In genomic region chr17:55746466-55746865, GRCh38 we compare ENCODE assay signal across 2 cellular contexts.
TF ChIP-seq lines count a peak whose summit lies in the region.

No MANE protein-coding gene starts in this region.

TF ChIP-seq in K562, 482 proteins besides CTCF, POLR2A, EP300 and RAD21:
- TF ChIP-seq ATF3 (IDR thresholded peaks at IDR 0.05) = peak; percentile 49; the same call in 1 of the 2 replicates
- TF ChIP-seq ATF3 (CRISPR knock-in tag; conservative IDR thresholded peaks at IDR 0.05) = no peak
- TF ChIP-seq HNRNPH1 (optimal IDR thresholded peaks at IDR 0.05; ENCODE audit: low read depth, low read length) = no peak
- TF ChIP-seq U2AF2 (optimal IDR thresholded peaks at IDR 0.05; ENCODE audit: low read depth, low read length) = no peak
- peak; percentile 59; the same call in 1 of the 2 replicates for TF ChIP-seq CEBPB (tag; IDR thresholded peaks at IDR 0.05)
- TF ChIP-seq ZBTB8A (IDR thresholded peaks at IDR 0.05; ENCODE audit: partially characterized antibody) = no peak
- TF ChIP-seq YBX1 (IDR thresholded peaks at IDR 0.05) = no peak
- TF ChIP-seq CBX8 (IDR thresholded peaks at IDR 0.05; ENCODE audit: borderline replicate concordance, extremely low read depth, low read depth, low read length, poor library complexity, severe bottlenecking) = no peak
- no peak for TF ChIP-seq OTX1 (CRISPR knock-in tag; IDR thresholded peaks at IDR 0.05)
- no peak for TF ChIP-seq CCNT2 (IDR thresholded peaks at IDR 0.05; ENCODE audit: borderline replicate concordance, extremely low read depth, insufficient read length, low read depth, low read length)
- TF ChIP-seq, protein P1, sequence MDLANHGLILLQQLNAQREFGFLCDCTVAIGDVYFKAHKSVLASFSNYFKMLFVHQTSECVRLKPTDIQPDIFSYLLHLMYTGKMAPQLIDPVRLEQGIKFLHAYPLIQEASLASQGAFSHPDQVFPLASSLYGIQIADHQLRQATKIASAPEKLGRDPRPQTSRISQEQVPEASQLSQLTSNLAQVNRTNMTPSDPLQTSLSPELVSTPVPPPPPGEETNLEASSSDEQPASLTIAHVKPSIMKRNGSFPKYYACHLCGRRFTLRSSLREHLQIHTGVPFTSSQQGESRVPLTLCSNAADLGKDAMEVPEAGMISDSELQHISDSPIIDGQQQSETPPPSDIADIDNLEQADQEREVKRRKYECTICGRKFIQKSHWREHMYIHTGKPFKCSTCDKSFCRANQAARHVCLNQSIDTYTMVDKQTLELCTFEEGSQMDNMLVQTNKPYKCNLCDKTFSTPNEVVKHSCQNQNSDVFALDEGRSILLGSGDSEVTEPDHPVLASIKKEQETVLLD (IDR thresholded peaks at IDR 0.05) = no peak
- TF ChIP-seq ZNF165 (CRISPR knock-in tag; IDR thresholded peaks at IDR 0.05; ENCODE audit: borderline replicate concordance) = no peak
- TF ChIP-seq CEBPG (CRISPR knock-in tag; IDR thresholded peaks at IDR 0.05) = no peak
- peak in 1 of 2 experiments; percentile 64; a peak in 2 of 4 replicates for TF ChIP-seq CEBPG (tag; conservative IDR thresholded peaks at IDR 0.05 in 1 of 2, IDR thresholded peaks at IDR 0.05 in 1 of 2)
- TF ChIP-seq ZNF76 (CRISPR knock-in tag; IDR thresholded peaks at IDR 0.05; ENCODE audit: borderline replicate concordance) = no peak
- TF ChIP-seq CUX1 (CRISPR knock-in tag; IDR thresholded peaks at IDR 0.05) = no peak
- TF ChIP-seq ZKSCAN8 (CRISPR knock-in tag; IDR thresholded peaks at IDR 0.05) = no peak
- TF ChIP-seq ZNF655 (CRISPR knock-in tag; IDR thresholded peaks at IDR 0.05) = no peak
- no peak for TF ChIP-seq ZNF224 (CRISPR knock-in tag; IDR thresholded peaks at IDR 0.05)
- TF ChIP-seq ZNF449 (CRISPR knock-in tag; IDR thresholded peaks at IDR 0.05) = no peak

TF ChIP-seq in liver, 16 proteins besides CTCF, POLR2A, EP300 and RAD21 (continued from another document):
- TF ChIP-seq, protein P2, sequence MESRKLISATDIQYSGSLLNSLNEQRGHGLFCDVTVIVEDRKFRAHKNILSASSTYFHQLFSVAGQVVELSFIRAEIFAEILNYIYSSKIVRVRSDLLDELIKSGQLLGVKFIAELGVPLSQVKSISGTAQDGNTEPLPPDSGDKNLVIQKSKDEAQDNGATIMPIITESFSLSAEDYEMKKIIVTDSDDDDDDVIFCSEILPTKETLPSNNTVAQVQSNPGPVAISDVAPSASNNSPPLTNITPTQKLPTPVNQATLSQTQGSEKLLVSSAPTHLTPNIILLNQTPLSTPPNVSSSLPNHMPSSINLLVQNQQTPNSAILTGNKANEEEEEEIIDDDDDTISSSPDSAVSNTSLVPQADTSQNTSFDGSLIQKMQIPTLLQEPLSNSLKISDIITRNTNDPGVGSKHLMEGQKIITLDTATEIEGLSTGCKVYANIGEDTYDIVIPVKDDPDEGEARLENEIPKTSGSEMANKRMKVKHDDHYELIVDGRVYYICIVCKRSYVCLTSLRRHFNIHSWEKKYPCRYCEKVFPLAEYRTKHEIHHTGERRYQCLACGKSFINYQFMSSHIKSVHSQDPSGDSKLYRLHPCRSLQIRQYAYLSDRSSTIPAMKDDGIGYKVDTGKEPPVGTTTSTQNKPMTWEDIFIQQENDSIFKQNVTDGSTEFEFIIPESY (IDR thresholded peaks at IDR 0.05) = no peak
- TF ChIP-seq SP1 (IDR thresholded peaks at IDR 0.05) (peak; percentile 64), YY1 (IDR thresholded peaks at IDR 0.05) (peak; percentile 17), ATF3 (IDR thresholded peaks at IDR 0.05) (peak; percentile 50), RXRA (IDR thresholded peaks at IDR 0.05) (peak; percentile 73 to 84)
- TF ChIP-seq, protein P3, sequence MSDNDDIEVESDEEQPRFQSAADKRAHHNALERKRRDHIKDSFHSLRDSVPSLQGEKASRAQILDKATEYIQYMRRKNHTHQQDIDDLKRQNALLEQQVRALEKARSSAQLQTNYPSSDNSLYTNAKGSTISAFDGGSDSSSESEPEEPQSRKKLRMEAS (IDR thresholded peaks at IDR 0.05) = no peak
